8 cellular contexts compared by ENCODE assay signal in genomic region chr2:109213646-109214417, GRCh38.
DNase-seq lines count a peak whose midpoint lies in the region; ATAC-seq and TF ChIP-seq lines count a peak whose summit lies in the region.

No MANE protein-coding gene starts in this region.

- no peaks in the 10 kb centered on the region for H3K27me3 ChIP-seq in left lung

- peaks cover 20 to 87% of the 10 kb centered on the region in 2 donors for H3K4me1 ChIP-seq in left lung

- ATAC-seq in GM18868 (IDR thresholded peaks at IDR 0.05; ENCODE audit: unreplicated experiment) (peak; percentile 72), HG03095 (IDR thresholded peaks at IDR 0.05; ENCODE audit: unreplicated experiment) (peak; percentile 60), left lung (peak; percentile 54)

- no peak overlapping the region for H3K4me3 ChIP-seq in left lung

- no peaks in the 10 kb centered on the region for H3K9me3 ChIP-seq in left lung

- H3K27ac ChIP-seq in left lung = peak overlapping the region in 1 of 2 donors; percentile 75

- TF ChIP-seq CTCF in left lung (IDR thresholded peaks at IDR 0.05) = no peak

- intact Hi-C loops in left lung (cut with DNase I) = no loop called here

- peak; percentile 92 for DNase-seq in SIG-M5 treated with dmso at 0.1 percent for 504 hours (lab: John Stamatoyannopoulos, UW; ENCODE audit: unreplicated experiment)
- peak; percentile 47 for DNase-seq in activated gamma-delta T cell treated with anti-CD3 and anti-CD28 coated beads, Interleukin-2, amount 50 U/mL, for 16 hours (ENCODE audit: low read depth)
- DNase-seq in left lung = peak in 1 of 2 donors; percentile 69
- peak; percentile 14 to 16 for DNase-seq in stimulated activated CD8-positive, alpha-beta memory T cell treated with anti-CD3 and anti-CD28 coated beads, Interleukin-7, amount 100 ng/mL, for 1 hour (ENCODE audit: low read depth in 2 of 2)
- no peak for DNase-seq in NCI-H2227 treated with DMSO at 0.1 percent for 48 hours (lab: John Stamatoyannopoulos, UW)
- no peak for DNase-seq in iPS-NIHi7 (ENCODE audit: extremely low spot score)

- H3K36me3 ChIP-seq in left lung = no peaks in the 10 kb centered on the region

Comparison
In these comparisons a context has a peak if more than half of its experiments do, and no peak if none do; other contexts are left out.
1. DNase-seq: peak in SIG-M5 treated with dmso at 0.1 percent for 504 hours (single experiment), activated gamma-delta T cell treated with anti-CD3 and anti-CD28 coated beads, Interleukin-2, amount 50 U/mL, for 16 hours (single experiment) and stimulated activated CD8-positive, alpha-beta memory T cell treated with anti-CD3 and anti-CD28 coated beads, Interleukin-7, amount 100 ng/mL, for 1 hour (2 of 2); none in NCI-H2227 treated with DMSO at 0.1 percent for 48 hours (single experiment) and iPS-NIHi7 (single experiment).
2. Peak in every context shown above with its lines, with median percentiles within 50 percentile points of each other: ATAC-seq.